In genomic region chr2:232906867-232907500, GRCh38 we compare ENCODE assay signal across 1 cellular context. TPM values are rescaled to one million over a fixed set of nuclear protein-coding genes. Genes with fewer than 3 reads are reported as not detected.
"Had no signal": no experiment of that assay in that cellular context is flagged by ENCODE, and none has a peak within 500 bp of the region (broad histone marks: within the 10 kb centered on the region; RNA-seq: fewer than 3 reads in every experiment).

No MANE protein-coding gene starts in this region.

RNA-seq across cellular contexts. Expression of gene SNORC, which starts 36.9 kb away (rescaled TPM):
- total RNA-seq: vagina had no signal
